13 cellular contexts compared by ENCODE assay signal in the genomic region with DNA sequence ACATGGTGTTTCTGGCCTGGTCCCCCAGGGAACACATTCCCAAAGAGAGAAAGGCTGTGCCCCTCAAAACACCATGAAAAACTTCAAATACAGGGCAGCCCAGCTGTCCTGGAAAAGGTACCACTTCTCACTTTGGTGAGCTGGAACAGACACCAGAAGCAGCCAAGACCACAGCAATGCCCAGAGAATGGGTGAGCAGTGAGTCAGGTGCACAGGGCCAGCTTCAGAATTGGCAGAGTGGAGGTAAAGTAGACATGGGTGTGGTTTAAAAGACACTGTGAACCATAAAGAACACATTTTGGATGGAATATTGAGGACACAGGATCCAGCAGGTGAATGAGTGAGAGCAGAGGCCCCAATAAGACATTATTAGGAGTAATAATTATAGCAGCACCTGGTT. TPM values are rescaled to one million over a fixed set of nuclear protein-coding genes. Genes with fewer than 3 reads are reported as not detected.
"Had no signal": no experiment of that assay in that cellular context is flagged by ENCODE, and none has a peak within 500 bp of the region (broad histone marks: within the 10 kb centered on the region; RNA-seq: fewer than 3 reads in every experiment).

No MANE protein-coding gene starts in this region.

- H3K36me3 Mint-ChIP-seq: naive thymus-derived CD4-positive, alpha-beta T cell had no signal

- ATAC-seq: naive thymus-derived CD4-positive, alpha-beta T cell; upper lobe of right lung had no signal

- H3K9me3 ChIP-seq: upper lobe of right lung had no signal

- H3K9ac ChIP-seq: parathyroid adenoma had no signal

- H3K27ac Mint-ChIP-seq: activated B cell treated with CpG ODN at 0.5 μM for 24 hours; naive thymus-derived CD4-positive, alpha-beta T cell had no signal

- H3K27ac ChIP-seq: hepatocyte, parathyroid adenoma, upper lobe of right lung had no signal

- H3K4me2 ChIP-seq: hepatocyte, smooth muscle cell had no signal

- H3K4me3 ChIP-seq: hepatocyte, smooth muscle cell, upper lobe of right lung had no signal

- H3K9me3 Mint-ChIP-seq: activated B cell treated with CpG ODN at 0.5 μM for 24 hours, brain had no signal

- H3K27me3 ChIP-seq: hepatocyte, upper lobe of right lung had no signal

- H3K36me3 ChIP-seq: upper lobe of right lung had no signal

- H3K4me1 ChIP-seq: parathyroid adenoma had no signal

- DNase-seq: activated B cell treated with CpG ODN at 0.5 μM for 24 hours; activated CD4-positive, alpha-beta T cell treated with anti-CD3 and anti-CD28 coated beads, Interleukin-2, amount 50 U/mL, for 1 hour; activated naive CD4-positive, alpha-beta T cell treated with anti-CD3 and anti-CD28 coated beads, Interleukin-2, amount 50 U/mL, for 16 hours; foreskin melanocyte; mammary epithelial cell; naive thymus-derived CD4-positive, alpha-beta T cell; T-helper 2 cell; upper lobe of right lung had no signal

- H3K4me1 Mint-ChIP-seq: activated B cell treated with CpG ODN at 0.5 μM for 24 hours; naive thymus-derived CD4-positive, alpha-beta T cell had no signal

- H3K4me3 Mint-ChIP-seq: activated B cell treated with CpG ODN at 0.5 μM for 24 hours; brain; naive thymus-derived CD4-positive, alpha-beta T cell had no signal

RNA-seq across cellular contexts. Expression of gene FAM13C, which starts 51.3 kb away (rescaled TPM):
- total RNA-seq: activated B cell treated with CpG ODN at 0.5 μM for 24 hours; mononuclear cell; naive thymus-derived CD4-positive, alpha-beta T cell; smooth muscle cell had no signal
- polyA plus RNA-seq: naive thymus-derived CD4-positive, alpha-beta T cell; smooth muscle cell had no signal
